ENCODE assay signal across 14 cellular contexts in genomic region chr1:239587066-239587465, GRCh38.
A peak's percentile ranks its signal among the peaks of the same experiment; 100 is the strongest.
DNase-seq lines count a peak whose midpoint lies in the region; TF ChIP-seq lines count a peak whose summit lies in the region.
"Had no signal": no experiment of that assay in that cellular context is flagged by ENCODE, and none has a peak within 500 bp of the region (broad histone marks: within the 10 kb centered on the region; RNA-seq: fewer than 3 reads in every experiment).

No MANE protein-coding gene starts in this region.

- no peak for TF ChIP-seq CTCF in NB4 (IDR thresholded peaks at IDR 0.05; ENCODE audit: low read depth, low read length)
- no peak for TF ChIP-seq CTCF in transverse colon (IDR thresholded peaks at IDR 0.05)

- TF ChIP-seq EP300 in transverse colon (IDR thresholded peaks at IDR 0.05; ENCODE audit: low read depth) = no peak

- H3K36me3 ChIP-seq in CD4-positive, alpha-beta memory T cell (ENCODE audit: insufficient read depth, low read length) = no peaks in the 10 kb centered on the region
- H3K36me3 ChIP-seq in transverse colon = no peaks in the 10 kb centered on the region

- in situ Hi-C loops in transverse colon (cut with MboI; ENCODE audit: low pct_ligation_motif_present in 1 of 4, low pct_unique_long_range_greater_than_20kb in 1 of 4, low sequenced_read_pairs in 3 of 4) = no loop called here

- TF ChIP-seq POLR2A in NB4 (IDR thresholded peaks at IDR 0.05; ENCODE audit: extremely low read depth, insufficient read length) (no peak), transverse colon (IDR thresholded peaks at IDR 0.05) (no peak)

- 75 to 76% methylated on average over 4 to 8 of the region's 8 CpGs for WGBS in transverse colon (ENCODE audit: low coverage in 1 of 2), 2 donors

- H3K27ac Mint-ChIP-seq in CD4-positive, alpha-beta memory T cell = peak overlapping the region in 4 of 7 donors; percentile 43 to 77 (median 62)
- H3K27ac Mint-ChIP-seq: activated B cell treated with CpG ODN at 0.5 μM for 24 hours, brain, mesothelial cell of epicardium had no signal

- POLR2A ChIA-PET in CD4-positive, alpha-beta memory T cell (lab: Charles Lee; ENCODE audit: partially characterized antibody) = interaction anchor here (1.8 kb wide), 1 partner anchor 132 kb away, joined by 4 read pairs; no protein-coding TSS in a partner anchor

- no peaks in the 10 kb centered on the region for H3K9me3 Mint-ChIP-seq in CD4-positive, alpha-beta memory T cell
- H3K9me3 Mint-ChIP-seq: activated B cell treated with CpG ODN at 0.5 μM for 24 hours, brain, mesothelial cell of epicardium had no signal

- H3K4me3 ChIP-seq in CD4-positive, alpha-beta memory T cell (ENCODE audit: low read length in 2 of 2) = no peak overlapping the region
- H3K4me3 ChIP-seq in NB4 (ENCODE audit: low read depth, low read length) (no peak overlapping the region), transverse colon (no peak overlapping the region)

- H3K9me3 ChIP-seq in CD4-positive, alpha-beta memory T cell (ENCODE audit: control insufficient read depth in 1 of 2, low read length in 2 of 2) = no peaks in the 10 kb centered on the region
- no peaks in the 10 kb centered on the region for H3K9me3 ChIP-seq in transverse colon

- no peaks in the 10 kb centered on the region for H3K36me3 Mint-ChIP-seq in CD4-positive, alpha-beta memory T cell
- H3K36me3 Mint-ChIP-seq: brain, mesothelial cell of epicardium had no signal

- no peak overlapping the region for H3K27ac ChIP-seq in CD4-positive, alpha-beta memory T cell (ENCODE audit: low read depth, low read length)
- H3K27ac ChIP-seq in transverse colon = no peak overlapping the region

- intact Hi-C loops in CD4-positive, alpha-beta memory T cell (cut with micrococcal nuclease) = loop anchor here (1.0 to 10.0 kb wide), 3 partner anchors 135 to 311 kb away; no protein-coding TSS in a partner anchor
- intact Hi-C loops in transverse colon (cut with DNase I; ENCODE audit: low total_unique reads) = no loop called here

- CTCF ChIA-PET in CD4-positive, alpha-beta memory T cell (lab: Charles Lee; ENCODE audit: partially characterized antibody) = interaction anchor here (0.9 to 2.7 kb wide), 6 partner anchors 132 to 313 kb away, joined by 4 to 13 read pairs (median 4); no protein-coding TSS in a partner anchor

- peaks cover 0 to 3% of the 10 kb centered on the region in 2 donors for H3K27me3 Mint-ChIP-seq in CD4-positive, alpha-beta memory T cell
- H3K27me3 Mint-ChIP-seq: activated B cell treated with CpG ODN at 0.5 μM for 24 hours had no signal

- peaks cover 8% of the 10 kb centered on the region for H3K4me1 ChIP-seq in CD4-positive, alpha-beta memory T cell (ENCODE audit: insufficient read depth, low read length)
- peaks cover 0 to 6% (median 6%) of the 10 kb centered on the region in 4 donors for H3K4me1 ChIP-seq in transverse colon

- H3K27me3 ChIP-seq in CD4-positive, alpha-beta memory T cell (ENCODE audit: insufficient read depth, low read length) = no peaks in the 10 kb centered on the region
- H3K27me3 ChIP-seq in transverse colon = no peaks in the 10 kb centered on the region

- peak; percentile 45 to 59 (median 50) for DNase-seq in CD4-positive, alpha-beta memory T cell
- DNase-seq in NB4 (ENCODE audit: low read depth) (peak; percentile 12), iPS-NIHi7 (ENCODE audit: extremely low spot score) (peak; percentile 18), cortex of kidney (lab: John Stamatoyannopoulos, UW) (no peak), transverse colon (no peak), middle frontal gyrus (ENCODE audit: extremely low spot score, low spot score) (no peak), COLO668 (lab: John Stamatoyannopoulos, UW; ENCODE audit: unreplicated experiment) (no peak)
- peak; percentile 29 for DNase-seq in activated CD8-positive, alpha-beta memory T cell treated with anti-CD3 and anti-CD28 coated beads, Interleukin-2, amount 50 U/mL, for 4 hours
- DNase-seq: activated B cell treated with CpG ODN at 0.5 μM for 24 hours, NCI-H2171 treated with DMSO at 0.1 percent for 48 hours, retina, RPMI8226 had no signal

- peaks cover 5 to 11% (median 7%) of the 10 kb centered on the region in 4 donors for H3K4me1 Mint-ChIP-seq in CD4-positive, alpha-beta memory T cell
- H3K4me1 Mint-ChIP-seq: activated B cell treated with CpG ODN at 0.5 μM for 24 hours had no signal

- H3K4me3 Mint-ChIP-seq in CD4-positive, alpha-beta memory T cell = peak overlapping the region in 3 of 8 donors; percentile 14 to 34 (median 28)
- H3K4me3 Mint-ChIP-seq: activated B cell treated with CpG ODN at 0.5 μM for 24 hours, brain, mesothelial cell of epicardium had no signal

Comparison
In these comparisons a context has a peak if more than half of its experiments do, and no peak if none do; other contexts are left out.
1. DNase-seq: peak in CD4-positive, alpha-beta memory T cell (5 of 5), NB4 (single experiment), activated CD8-positive, alpha-beta memory T cell treated with anti-CD3 and anti-CD28 coated beads, Interleukin-2, amount 50 U/mL, for 4 hours (single experiment) and iPS-NIHi7 (single experiment); none in cortex of kidney (single experiment), transverse colon (single experiment), middle frontal gyrus (single experiment) and COLO668 (single experiment).